Comparison of ENCODE assay signal across 8 cellular contexts in the genomic region with DNA sequence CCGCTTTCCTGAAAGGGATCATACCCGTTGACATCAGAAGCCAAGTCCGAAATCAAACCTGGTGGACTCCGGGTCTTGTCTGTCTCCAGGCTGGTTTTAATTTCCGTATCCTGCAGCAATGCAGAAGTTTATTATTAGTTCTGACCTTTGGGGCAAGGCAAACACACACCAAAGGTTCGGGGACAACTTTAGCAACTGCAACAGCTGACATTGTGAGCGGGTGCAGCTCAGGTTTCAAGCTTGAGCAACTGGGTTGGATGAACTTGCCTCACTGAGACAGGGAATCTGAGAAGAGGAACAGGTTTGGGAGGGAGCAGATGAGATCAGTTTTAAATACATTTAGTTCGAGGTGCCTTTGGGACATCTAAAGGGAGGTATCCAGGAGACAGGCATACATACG.
DNase-seq lines count a peak whose midpoint lies in the region; ATAC-seq and TF ChIP-seq lines count a peak whose summit lies in the region.

No MANE protein-coding gene starts in this region.

- intact Hi-C loops in CD8-positive, alpha-beta T cell (cut with DNase I, micrococcal nuclease) = loop anchor here in 1 of 2 experiments (5.0 kb wide), 2 partner anchors 147 to 362 kb away; partner anchors contain the start of gene APEX2

- CTCF ChIA-PET in CD8-positive, alpha-beta T cell (lab: Charles Lee) = no interaction called here

- H3K36me3 ChIP-seq in CD8-positive, alpha-beta T cell (ENCODE audit: insufficient read depth, low read length) = no peaks in the 10 kb centered on the region
- no peaks in the 10 kb centered on the region for H3K36me3 ChIP-seq in Loucy (ENCODE audit: insufficient read depth, low read length)

- POLR2A ChIA-PET in CD8-positive, alpha-beta T cell (lab: Charles Lee) = no interaction called here
- POLR2A ChIA-PET in naive thymus-derived CD8-positive, alpha-beta T cell (lab: Charles Lee) = interaction anchor here (0.6 to 2.7 kb wide), 7 partner anchors 111 to 1111 kb away, joined by 3 to 37 read pairs (median 7); partner anchors contain the start of genes APEX2, FAM120C and GNL3L

- no peaks in the 10 kb centered on the region for H3K9me2 ChIP-seq in Loucy (replicated peaks; ENCODE audit: low read depth, low read length)

- H3K36me3 Mint-ChIP-seq in CD8-positive, alpha-beta T cell = no peaks in the 10 kb centered on the region
- H3K36me3 Mint-ChIP-seq in naive thymus-derived CD8-positive, alpha-beta T cell = peaks cover 2 to 3% (median 2%) of the 10 kb centered on the region in 3 donors

- H3K4me1 ChIP-seq in CD8-positive, alpha-beta T cell (ENCODE audit: insufficient read depth, low read length) = peaks cover 6% of the 10 kb centered on the region
- H3K4me1 ChIP-seq in Loucy (ENCODE audit: insufficient read depth, low read length, poor library complexity, severe bottlenecking) = peaks cover 3% of the 10 kb centered on the region

- H3K4me1 Mint-ChIP-seq in CD8-positive, alpha-beta T cell (ENCODE audit: low read depth) = peaks cover 9% of the 10 kb centered on the region
- H3K4me1 Mint-ChIP-seq in naive thymus-derived CD8-positive, alpha-beta T cell = peaks cover 2 to 10% (median 9%) of the 10 kb centered on the region in 4 donors

- H3K4me2 ChIP-seq in Loucy (ENCODE audit: low read depth, low read length, poor library complexity, severe bottlenecking) = peak overlapping the region; percentile 74

- DNase-seq in CD8-positive, alpha-beta T cell = no peak
- DNase-seq in cardiac fibroblast (ENCODE audit: low read depth in 2 of 2) (peak; percentile 3 to 5), germinal center (ENCODE audit: low spot score) (no peak), GOT3 (lab: John Stamatoyannopoulos, UW) (no peak), activated gamma-delta T cell treated with Interleukin-2 at 50 U/mL for 16 hours (no peak), epidermal melanocyte (ENCODE audit: insufficient read length, low spot score) (no peak)
- DNase-seq in naive thymus-derived CD8-positive, alpha-beta T cell = no peak

- no peak overlapping the region for H2AFZ ChIP-seq in Loucy (ENCODE audit: low read length)

- peaks cover 3% of the 10 kb centered on the region for H3K9me3 Mint-ChIP-seq in CD8-positive, alpha-beta T cell
- H3K9me3 Mint-ChIP-seq in naive thymus-derived CD8-positive, alpha-beta T cell = peaks cover 0 to 4% (median 2%) of the 10 kb centered on the region in 9 donors

- H3K79me2 ChIP-seq in Loucy (ENCODE audit: insufficient read depth, low read length) = no peaks in the 10 kb centered on the region

- H4K20me1 ChIP-seq in Loucy (ENCODE audit: insufficient read depth, low read length, poor library complexity, severe bottlenecking) = no peaks in the 10 kb centered on the region

- ATAC-seq in CD8-positive, alpha-beta T cell = no peak
- ATAC-seq in naive thymus-derived CD8-positive, alpha-beta T cell = no peak

- no peak overlapping the region for H3K27ac ChIP-seq in CD8-positive, alpha-beta T cell (ENCODE audit: low read depth, low read length)

- H3K4me3 ChIP-seq in CD8-positive, alpha-beta T cell (ENCODE audit: low read depth, low read length) = no peak overlapping the region
- H3K4me3 ChIP-seq in Loucy (ENCODE audit: low read length, poor library complexity, severe bottlenecking) (no peak overlapping the region), cardiac fibroblast (replicated peaks in 1 of 2; ENCODE audit: low read depth in 2 of 2, low read length in 2 of 2) (no peak overlapping the region)

- H3F3A ChIP-seq in Loucy (ENCODE audit: low read depth) = no peaks in the 10 kb centered on the region

- H3K27me3 Mint-ChIP-seq in CD8-positive, alpha-beta T cell (ENCODE audit: low read depth) = no peaks in the 10 kb centered on the region
- no peaks in the 10 kb centered on the region for H3K27me3 Mint-ChIP-seq in naive thymus-derived CD8-positive, alpha-beta T cell

- TF ChIP-seq CTCF in CD8-positive, alpha-beta T cell (IDR thresholded peaks at IDR 0.05) = no peak
- no peak for TF ChIP-seq CTCF in Loucy (conservative IDR thresholded peaks at IDR 0.05; ENCODE audit: low read length)
- TF ChIP-seq CTCF in cardiac fibroblast (IDR thresholded peaks at IDR 0.05; ENCODE audit: low read depth, low read length) = no peak

- H3K9me3 ChIP-seq in CD8-positive, alpha-beta T cell (ENCODE audit: low read length) = no peaks in the 10 kb centered on the region
- no peaks in the 10 kb centered on the region for H3K9me3 ChIP-seq in Loucy (ENCODE audit: insufficient read depth, low read depth, low read length)

- H3K9ac ChIP-seq in Loucy (ENCODE audit: low read depth, low read length, poor library complexity, severe bottlenecking) = peak overlapping the region; percentile 75

- no peaks in the 10 kb centered on the region for H3K27me3 ChIP-seq in CD8-positive, alpha-beta T cell (ENCODE audit: insufficient read depth, low read length)
- no peaks in the 10 kb centered on the region for H3K27me3 ChIP-seq in Loucy (ENCODE audit: insufficient read depth, low read length, poor library complexity, severe bottlenecking)

- H3K4me3 Mint-ChIP-seq in CD8-positive, alpha-beta T cell = no peak overlapping the region
- peak overlapping the region in 3 of 10 donors; percentile 22 to 43 (median 37) for H3K4me3 Mint-ChIP-seq in naive thymus-derived CD8-positive, alpha-beta T cell

- H3K27ac Mint-ChIP-seq in CD8-positive, alpha-beta T cell = peak overlapping the region; percentile 99
- H3K27ac Mint-ChIP-seq in naive thymus-derived CD8-positive, alpha-beta T cell = peak overlapping the region in 9 of 10 donors; percentile 8 to 100 (median 98)

Comparison
In these comparisons a context has a peak if more than half of its experiments do, and no peak if none do; other contexts are left out.
1. DNase-seq: peak in cardiac fibroblast (2 of 2); none in CD8-positive, alpha-beta T cell (0 of 7), naive thymus-derived CD8-positive, alpha-beta T cell (0 of 10), germinal center (single experiment), GOT3 (single experiment), activated gamma-delta T cell treated with Interleukin-2 at 50 U/mL for 16 hours (single experiment) and epidermal melanocyte (single experiment).